Comparison of ENCODE assay signal across 1 cellular context in the genomic region with DNA sequence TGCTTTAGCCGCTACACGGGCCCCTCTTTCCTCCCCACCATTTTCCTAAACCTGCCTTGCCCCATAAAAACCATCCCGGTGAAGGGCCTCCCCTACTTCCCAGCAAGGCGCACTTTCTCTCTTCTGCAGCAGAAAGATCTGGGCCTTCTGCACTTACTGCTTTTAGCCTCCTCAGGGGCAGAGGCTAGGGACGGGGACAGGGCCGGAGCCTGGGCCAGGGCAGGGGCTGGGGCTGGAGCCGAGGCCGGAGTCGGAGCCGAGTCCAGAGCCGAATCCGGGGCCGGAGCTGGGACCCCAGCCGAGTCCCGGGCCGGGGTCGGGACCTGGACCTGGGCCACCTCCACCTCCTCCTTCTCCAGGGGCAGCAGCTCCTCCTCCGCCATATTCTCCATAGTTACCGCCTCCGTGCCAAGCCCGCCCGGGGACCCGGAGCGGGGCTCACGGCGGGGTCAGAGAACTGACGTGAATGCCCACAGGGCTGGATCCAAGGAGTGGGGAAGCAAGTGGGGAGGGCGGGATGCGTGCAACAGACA.
TF ChIP-seq lines count a peak whose summit lies in the region.

No MANE protein-coding gene starts in this region.

TF ChIP-seq in GM12878, 131 proteins besides CTCF, POLR2A, EP300 and RAD21 (continued from another document):
- TF ChIP-seq, protein P1, sequence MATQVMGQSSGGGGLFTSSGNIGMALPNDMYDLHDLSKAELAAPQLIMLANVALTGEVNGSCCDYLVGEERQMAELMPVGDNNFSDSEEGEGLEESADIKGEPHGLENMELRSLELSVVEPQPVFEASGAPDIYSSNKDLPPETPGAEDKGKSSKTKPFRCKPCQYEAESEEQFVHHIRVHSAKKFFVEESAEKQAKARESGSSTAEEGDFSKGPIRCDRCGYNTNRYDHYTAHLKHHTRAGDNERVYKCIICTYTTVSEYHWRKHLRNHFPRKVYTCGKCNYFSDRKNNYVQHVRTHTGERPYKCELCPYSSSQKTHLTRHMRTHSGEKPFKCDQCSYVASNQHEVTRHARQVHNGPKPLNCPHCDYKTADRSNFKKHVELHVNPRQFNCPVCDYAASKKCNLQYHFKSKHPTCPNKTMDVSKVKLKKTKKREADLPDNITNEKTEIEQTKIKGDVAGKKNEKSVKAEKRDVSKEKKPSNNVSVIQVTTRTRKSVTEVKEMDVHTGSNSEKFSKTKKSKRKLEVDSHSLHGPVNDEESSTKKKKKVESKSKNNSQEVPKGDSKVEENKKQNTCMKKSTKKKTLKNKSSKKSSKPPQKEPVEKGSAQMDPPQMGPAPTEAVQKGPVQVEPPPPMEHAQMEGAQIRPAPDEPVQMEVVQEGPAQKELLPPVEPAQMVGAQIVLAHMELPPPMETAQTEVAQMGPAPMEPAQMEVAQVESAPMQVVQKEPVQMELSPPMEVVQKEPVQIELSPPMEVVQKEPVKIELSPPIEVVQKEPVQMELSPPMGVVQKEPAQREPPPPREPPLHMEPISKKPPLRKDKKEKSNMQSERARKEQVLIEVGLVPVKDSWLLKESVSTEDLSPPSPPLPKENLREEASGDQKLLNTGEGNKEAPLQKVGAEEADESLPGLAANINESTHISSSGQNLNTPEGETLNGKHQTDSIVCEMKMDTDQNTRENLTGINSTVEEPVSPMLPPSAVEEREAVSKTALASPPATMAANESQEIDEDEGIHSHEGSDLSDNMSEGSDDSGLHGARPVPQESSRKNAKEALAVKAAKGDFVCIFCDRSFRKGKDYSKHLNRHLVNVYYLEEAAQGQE (IDR thresholded peaks at IDR 0.05; ENCODE audit: low read depth, low read length) = no peak
- TF ChIP-seq CEBPB (IDR thresholded peaks at IDR 0.05; ENCODE audit: borderline replicate concordance in 1 of 2, low read depth in 2 of 2, low read length in 2 of 2) (no peak), YBX1 (IDR thresholded peaks at IDR 0.05) (no peak), SUPT20H (IDR thresholded peaks at IDR 0.05; ENCODE audit: borderline replicate concordance, control insufficient read depth, low read depth, low read length) (no peak), BACH1 (IDR thresholded peaks at IDR 0.05; ENCODE audit: borderline replicate concordance) (0 out of 2 replicates have a peak, but pooled peaks have one; percentile 39)
TF ChIP-seq in GM12878: peak in this region for 18.
